ENCODE assay signal across 8 cellular contexts in genomic region chr4:105306158-105306781, GRCh38.
DNase-seq lines count a peak whose midpoint lies in the region; ATAC-seq and TF ChIP-seq lines count a peak whose summit lies in the region.

No MANE protein-coding gene starts in this region.

- H3K4me1 Mint-ChIP-seq in activated naive CD8-positive, alpha-beta T cell treated with anti-CD3 and anti-CD28 coated beads, Interleukin-2, amount 50 U/mL, for 24 hours = peaks cover 28% of the 10 kb centered on the region

- no peak for TF ChIP-seq CTCF in GM12864 (IDR thresholded peaks at IDR 0.05; ENCODE audit: low read depth, low read length, missing control alignments)

- peaks cover 53% of the 10 kb centered on the region for H3K9me3 Mint-ChIP-seq in activated naive CD8-positive, alpha-beta T cell treated with anti-CD3 and anti-CD28 coated beads, Interleukin-2, amount 50 U/mL, for 24 hours

- H3K4me3 ChIP-seq in GM12864 (ENCODE audit: low read depth, low read length) = no peak overlapping the region; the same call in 1 of the 2 replicates

- ATAC-seq in GM21528 (IDR thresholded peaks at IDR 0.05; ENCODE audit: low FRiP score, unreplicated experiment) = peak; percentile 95
- peak; percentile 93 for ATAC-seq in activated naive CD8-positive, alpha-beta T cell treated with anti-CD3 and anti-CD28 coated beads, Interleukin-2, amount 50 U/mL, for 24 hours

- peak overlapping the region; percentile 93 for H3K27ac Mint-ChIP-seq in activated naive CD8-positive, alpha-beta T cell treated with anti-CD3 and anti-CD28 coated beads, Interleukin-2, amount 50 U/mL, for 24 hours

- DNase-seq in GM12864 (ENCODE audit: low read depth) = peak; percentile 85
- peak; percentile 33 for DNase-seq in NAMALWA (ENCODE audit: low spot score)
- peak; percentile 59 for DNase-seq in activated naive CD8-positive, alpha-beta T cell treated with anti-CD3 and anti-CD28 coated beads, Interleukin-2, amount 50 U/mL, for 24 hours
- DNase-seq in stimulated activated CD8-positive, alpha-beta memory T cell treated with anti-CD3 and anti-CD28 coated beads, Interleukin-4, amount 100 ng/mL, for 48 hours = peak; percentile 68
- no peak for DNase-seq in DMS114 treated with DMSO at 0.1 percent for 48 hours (lab: John Stamatoyannopoulos, UW; ENCODE audit: unreplicated experiment)
- DNase-seq in NCI-H748 (lab: John Stamatoyannopoulos, UW; ENCODE audit: unreplicated experiment) = no peak
- no peak for DNase-seq in NCI-H1092 (lab: John Stamatoyannopoulos, UW)

- peaks cover 24% of the 10 kb centered on the region for H3K36me3 Mint-ChIP-seq in activated naive CD8-positive, alpha-beta T cell treated with anti-CD3 and anti-CD28 coated beads, Interleukin-2, amount 50 U/mL, for 24 hours (ENCODE audit: low read depth)

- no peaks in the 10 kb centered on the region for H3K27me3 Mint-ChIP-seq in activated naive CD8-positive, alpha-beta T cell treated with anti-CD3 and anti-CD28 coated beads, Interleukin-2, amount 50 U/mL, for 24 hours

- peak overlapping the region; percentile 47 for H3K4me3 Mint-ChIP-seq in activated naive CD8-positive, alpha-beta T cell treated with anti-CD3 and anti-CD28 coated beads, Interleukin-2, amount 50 U/mL, for 24 hours

Comparison
In these comparisons a context has a peak if more than half of its experiments do, and no peak if none do; other contexts are left out.
1. DNase-seq: peak in GM12864 (single experiment), NAMALWA (single experiment), activated naive CD8-positive, alpha-beta T cell treated with anti-CD3 and anti-CD28 coated beads, Interleukin-2, amount 50 U/mL, for 24 hours (single experiment) and stimulated activated CD8-positive, alpha-beta memory T cell treated with anti-CD3 and anti-CD28 coated beads, Interleukin-4, amount 100 ng/mL, for 48 hours (single experiment); none in DMS114 treated with DMSO at 0.1 percent for 48 hours (single experiment), NCI-H748 (single experiment) and NCI-H1092 (single experiment).